In the genomic region with DNA sequence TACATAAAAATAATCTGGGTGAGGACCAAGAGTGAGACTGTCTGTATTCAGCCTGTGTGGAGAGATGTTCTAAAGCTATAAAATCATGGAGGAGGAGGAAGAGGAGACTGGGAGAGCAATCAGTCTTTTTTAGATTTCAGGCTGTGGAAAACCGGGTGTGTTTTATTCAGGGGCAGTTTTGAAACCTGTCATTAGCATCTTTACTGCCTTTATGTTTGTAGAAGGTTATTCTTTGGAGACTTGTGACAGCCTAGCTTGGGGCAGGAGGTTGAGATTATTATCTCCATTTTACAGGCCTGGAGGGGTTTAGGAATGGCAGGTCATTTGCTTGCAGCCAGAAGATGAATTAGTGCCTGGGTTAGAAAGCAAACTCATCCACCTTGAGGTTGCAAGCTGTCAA, we compare ENCODE assay signal across 18 cellular contexts. TPM values are rescaled to one million over a fixed set of nuclear protein-coding genes. Genes with fewer than 3 reads are reported as not detected.
A peak's percentile ranks its signal among the peaks of the same experiment; 100 is the strongest.
DNase-seq lines count a peak whose midpoint lies in the region; ATAC-seq and TF ChIP-seq lines count a peak whose summit lies in the region.
"Had no signal": no experiment of that assay in that cellular context is flagged by ENCODE, and none has a peak within 500 bp of the region (broad histone marks: within the 10 kb centered on the region; RNA-seq: fewer than 3 reads in every experiment).

No MANE protein-coding gene starts in this region.

- DNase-seq in activated CD4-positive, alpha-beta T cell treated with anti-CD3 and anti-CD28 coated beads, Interleukin-2, amount 10 ng/mL, durations not matched to agents 7 days and 5 days = no peak
- no peak for DNase-seq in activated CD4-positive, alpha-beta T cell treated with anti-CD3 and anti-CD28 coated beads, Interleukin-2, amount 50 U/mL, for 48 hours
- DNase-seq in NCI-H526 (lab: John Stamatoyannopoulos, UW) (peak; percentile 58 to 65), hepatocyte (ENCODE audit: low spot score) (no peak), stomach (no peak), superior temporal gyrus (ENCODE audit: extremely low spot score) (no peak), substantia nigra (lab: John Stamatoyannopoulos, UW) (no peak)
- DNase-seq: activated naive CD4-positive, alpha-beta T cell treated with anti-CD3 and anti-CD28 coated beads, Interleukin-2, amount 50 U/mL, for 16 hours; central memory CD4-positive, alpha-beta T cell; DMS153; foreskin melanocyte; midbrain; MV-4-11; stimulated activated CD4-positive, alpha-beta T cell treated with anti-CD3 and anti-CD28 coated beads, Interleukin-2, amount 100 ng/mL, for 24 hours; stimulated activated CD8-positive, alpha-beta memory T cell treated with anti-CD3 and anti-CD28 coated beads, Interleukin-4, amount 100 ng/mL, for 48 hours had no signal

- TF ChIP-seq POLR2A in stomach (IDR thresholded peaks at IDR 0.05) (no peak), gastroesophageal sphincter (IDR thresholded peaks at IDR 0.05) (no peak)

- H3K27ac Mint-ChIP-seq in activated CD4-positive, alpha-beta T cell treated with anti-CD3 and anti-CD28 coated beads, Interleukin-2, amount 10 ng/mL, durations not matched to agents 7 days and 5 days = no peak overlapping the region
- H3K27ac Mint-ChIP-seq: GM23338 had no signal

- CTCF ChIA-PET in activated CD4-positive, alpha-beta T cell treated with anti-CD3 and anti-CD28 coated beads, Interleukin-2, amount 10 ng/mL, durations not matched to agents 7 days and 5 days (lab: Charles Lee) = no interaction called here

- peak overlapping the region; percentile 87 for H3K4me2 ChIP-seq in hepatocyte

- H4K20me1 ChIP-seq in hepatocyte (ENCODE audit: insufficient read depth, poor library complexity, severe bottlenecking) = no peaks in the 10 kb centered on the region

- no peak overlapping the region for H2AFZ ChIP-seq in hepatocyte
- H2AFZ ChIP-seq: GM23338 had no signal

- no peaks in the 10 kb centered on the region for H3K27me3 ChIP-seq in hepatocyte
- H3K27me3 ChIP-seq in stomach = peaks cover 0 to 18% (median 0%) of the 10 kb centered on the region in 3 donors
- H3K27me3 ChIP-seq in gastroesophageal sphincter = no peaks in the 10 kb centered on the region
- H3K27me3 ChIP-seq: Peyer's patch had no signal

- H3K4me3 ChIP-seq in hepatocyte (no peak overlapping the region), stomach (peak overlapping the region in 1 of 4 donors; percentile 65), gastroesophageal sphincter (no peak overlapping the region)
- H3K4me3 ChIP-seq: GM23338 had no signal

- H3K4me3 Mint-ChIP-seq in activated CD4-positive, alpha-beta T cell treated with anti-CD3 and anti-CD28 coated beads, Interleukin-2, amount 10 ng/mL, durations not matched to agents 7 days and 5 days = peak overlapping the region; percentile 82

- H3K27ac ChIP-seq in hepatocyte (peak overlapping the region; percentile 28), stomach (peak overlapping the region in 3 of 5 donors; percentile 85 to 97 (median 88)), gastroesophageal sphincter (no peak overlapping the region), substantia nigra (ENCODE audit: low read depth, low read length, poor library complexity, severe bottlenecking) (no peak overlapping the region)

- TF ChIP-seq CTCF in hepatocyte (IDR thresholded peaks at IDR 0.05; ENCODE audit: poor library complexity) (no peak), stomach (IDR thresholded peaks at IDR 0.05) (no peak), gastroesophageal sphincter (IDR thresholded peaks at IDR 0.05) (no peak)

- 35% methylated on average over 1 of the region's 1 CpG for WGBS in hepatocyte (ENCODE audit: low lambda C conversion rate, missing lambda C conversion rate)
- 23 to 56% (median 44%) methylated on average over 1 of the region's 1 CpG for WGBS in stomach, 5 donors
- WGBS in gastroesophageal sphincter (ENCODE audit: low coverage in 1 of 2), 2 donors = 29 to 30% methylated on average over 1 of the region's 1 CpG

- no peak for TF ChIP-seq EP300 in stomach (IDR thresholded peaks at IDR 0.05)
- no peak for TF ChIP-seq EP300 in gastroesophageal sphincter (IDR thresholded peaks at IDR 0.05)

- peaks cover 13% of the 10 kb centered on the region for H3K36me3 Mint-ChIP-seq in activated CD4-positive, alpha-beta T cell treated with anti-CD3 and anti-CD28 coated beads, Interleukin-2, amount 10 ng/mL, durations not matched to agents 7 days and 5 days (ENCODE audit: low read depth)

- POLR2A ChIA-PET in activated CD4-positive, alpha-beta T cell treated with anti-CD3 and anti-CD28 coated beads, Interleukin-2, amount 10 ng/mL, durations not matched to agents 7 days and 5 days (lab: Charles Lee) = no interaction called here

- H3K36me3 ChIP-seq in hepatocyte (replicated peaks; ENCODE audit: insufficient read depth, low read depth) (no peaks in the 10 kb centered on the region), stomach (no peaks in the 10 kb centered on the region), gastroesophageal sphincter (no peaks in the 10 kb centered on the region)
- H3K36me3 ChIP-seq: Peyer's patch had no signal

- H3K9me2 ChIP-seq in hepatocyte (replicated peaks; ENCODE audit: insufficient read depth) = no peaks in the 10 kb centered on the region

- intact Hi-C loops in stomach (cut with DNase I; ENCODE audit: low total_unique reads) = no loop called here

- ATAC-seq in gastroesophageal sphincter = no peak

- H3K4me1 ChIP-seq in hepatocyte (ENCODE audit: insufficient read depth) = peaks cover 3% of the 10 kb centered on the region
- peaks cover 3 to 48% (median 20%) of the 10 kb centered on the region in 4 donors for H3K4me1 ChIP-seq in stomach
- peaks cover 0 to 44% (median 0%) of the 10 kb centered on the region in 3 donors for H3K4me1 ChIP-seq in gastroesophageal sphincter

- H3K4me1 Mint-ChIP-seq in activated CD4-positive, alpha-beta T cell treated with anti-CD3 and anti-CD28 coated beads, Interleukin-2, amount 10 ng/mL, durations not matched to agents 7 days and 5 days = peaks cover 39% of the 10 kb centered on the region

- H3K9me3 ChIP-seq in hepatocyte (ENCODE audit: low read depth) = no peaks in the 10 kb centered on the region
- no peaks in the 10 kb centered on the region for H3K9me3 ChIP-seq in stomach
- H3K9me3 ChIP-seq in gastroesophageal sphincter = no peaks in the 10 kb centered on the region

- peaks cover 21% of the 10 kb centered on the region for H3K79me2 ChIP-seq in hepatocyte

- H3K27me3 Mint-ChIP-seq in activated CD4-positive, alpha-beta T cell treated with anti-CD3 and anti-CD28 coated beads, Interleukin-2, amount 10 ng/mL, durations not matched to agents 7 days and 5 days = no peaks in the 10 kb centered on the region

- no peaks in the 10 kb centered on the region for H3K9me3 Mint-ChIP-seq in activated CD4-positive, alpha-beta T cell treated with anti-CD3 and anti-CD28 coated beads, Interleukin-2, amount 10 ng/mL, durations not matched to agents 7 days and 5 days
- H3K9me3 Mint-ChIP-seq: GM23338 had no signal

RNA-seq across cellular contexts. Expression of a gene that starts 2.1 kb away (rescaled TPM):
- total RNA-seq in activated CD4-positive, alpha-beta T cell treated with anti-CD3 and anti-CD28 coated beads, Interleukin-2, amount 10 ng/mL, durations not matched to agents 7 days and 5 days = 10 to 100 TPM; 19.2 to 20.9 TPM
- total RNA-seq in hepatocyte (26.7 and 34.2 TPM in 2 replicates), stomach (10 to 100 TPM in 4 of 5 donors, 1 to 10 TPM in 1; 4.9 to 29.7 (median 19.3) TPM), gastroesophageal sphincter (10 to 100 TPM in 3 of 4 donors, 1 to 10 TPM in 1; 7.8 to 12.9 (median 11.7) TPM)
- polyA plus RNA-seq in hepatocyte (3.1 and 5.4 TPM in 2 replicates), stomach (1 to 10 TPM; 6.3 to 9.8 (median 9.7) TPM)

Comparison
In these comparisons a context has a peak if more than half of its experiments do, and no peak if none do; other contexts are left out.
1. DNase-seq: peak in NCI-H526 (2 of 2); none in activated CD4-positive, alpha-beta T cell treated with anti-CD3 and anti-CD28 coated beads, Interleukin-2, amount 10 ng/mL, durations not matched to agents 7 days and 5 days (single experiment), activated CD4-positive, alpha-beta T cell treated with anti-CD3 and anti-CD28 coated beads, Interleukin-2, amount 50 U/mL, for 48 hours (0 of 2), hepatocyte (single experiment), stomach (single experiment), superior temporal gyrus (single experiment) and substantia nigra (0 of 49).
2. H3K27ac ChIP-seq: peak in hepatocyte (single experiment) and stomach (3 of 5); none in gastroesophageal sphincter (0 of 4) and substantia nigra (single experiment).